ENCODE assay signal across 8 cellular contexts in genomic region chr15:72375846-72376581, GRCh38. TPM values are rescaled to one million over a fixed set of nuclear protein-coding genes. Genes with fewer than 3 reads are reported as not detected.
A peak's percentile ranks its signal among the peaks of the same experiment; 100 is the strongest.
DNase-seq lines count a peak whose midpoint lies in the region; ATAC-seq and TF ChIP-seq lines count a peak whose summit lies in the region.

Gene HEXA (minus strand): TSS chr15:72376014. CDS start chr15:72375972, 42 bp downstream.

- no peaks in the 10 kb centered on the region for H3K9me3 Mint-ChIP-seq in activated naive CD4-positive, alpha-beta T cell treated with anti-CD3 and anti-CD28 coated beads, Interleukin-2, amount 50 U/mL, for 72 hours

- ATAC-seq in HG02610 (IDR thresholded peaks at IDR 0.05; ENCODE audit: unreplicated experiment) (peak; percentile 77), omental fat pad (ENCODE audit: low FRiP score) (peak; percentile 93)
- peak; percentile 92 to 93 for ATAC-seq in activated naive CD4-positive, alpha-beta T cell treated with anti-CD3 and anti-CD28 coated beads, Interleukin-2, amount 50 U/mL, for 72 hours

- H3K27ac ChIP-seq in temporal lobe (ENCODE audit: low read depth, low read length) = peak within 1 kb of the TSS; percentile 83

- TF ChIP-seq CTCF in omental fat pad (IDR thresholded peaks at IDR 0.05) = no peak

- peak within 1 kb of the TSS; percentile 96 to 98 for H3K27ac Mint-ChIP-seq in activated naive CD4-positive, alpha-beta T cell treated with anti-CD3 and anti-CD28 coated beads, Interleukin-2, amount 50 U/mL, for 72 hours

- peak; percentile 86 for DNase-seq in NCI-H1092 treated with DMSO at 0.1 percent for 48 hours (lab: John Stamatoyannopoulos, UW)
- peak; percentile 72 for DNase-seq in SKM-1 (lab: John Stamatoyannopoulos, UW; ENCODE audit: unreplicated experiment)
- DNase-seq in activated naive CD4-positive, alpha-beta T cell treated with anti-CD3 and anti-CD28 coated beads, Interleukin-2, amount 50 U/mL, for 72 hours (ENCODE audit: low spot score in 2 of 2) = peak; percentile 97 to 99
- peak; percentile 95 for DNase-seq in glomerular visceral epithelial cell (ENCODE audit: extremely low spot score)
- DNase-seq in omental fat pad (ENCODE audit: low spot score) = peak; percentile 100

- H3K4me3 ChIP-seq in GM08714 (ENCODE audit: low read length) = peak within 1 kb of the TSS; percentile 97

- peaks cover 10 to 11% of the 10 kb centered on the region in 2 donors for H3K36me3 Mint-ChIP-seq in activated naive CD4-positive, alpha-beta T cell treated with anti-CD3 and anti-CD28 coated beads, Interleukin-2, amount 50 U/mL, for 72 hours

RNA-seq across cellular contexts. Expression of gene HEXA, which starts in this region (rescaled TPM):
- total RNA-seq in activated naive CD4-positive, alpha-beta T cell treated with anti-CD3 and anti-CD28 coated beads, Interleukin-2, amount 50 U/mL, for 72 hours = 10 to 100 TPM; 57.3 to 75.0 TPM
- total RNA-seq in omental fat pad (100 to 1,000 TPM in 1 of 4 donors, 10 to 100 TPM in 3; 66.4 to 104 (median 74.5) TPM), temporal lobe (23.8 TPM)

Comparison
In these comparisons a context has a peak if more than half of its experiments do, and no peak if none do; other contexts are left out.
1. Peak in every context shown above with its lines: DNase-seq, ATAC-seq, H3K4me3 ChIP-seq and H3K27ac ChIP-seq.